ENCODE assay signal across 25 cellular contexts in genomic region chr2:222738312-222738711, GRCh38.
"Had no signal": no experiment of that assay in that cellular context is flagged by ENCODE, and none has a peak within 500 bp of the region (broad histone marks: within the 10 kb centered on the region; RNA-seq: fewer than 3 reads in every experiment).

No MANE protein-coding gene starts in this region.

- DNase-seq: islet precursor cell; left ventricle myocardium inferior; mesendoderm; naive B cell; natural killer cell; nephron progenitor cell; occipital lobe; retina; right cardiac atrium; spleen; stimulated activated CD4-positive, alpha-beta T cell treated with anti-CD3 and anti-CD28 coated beads, Interleukin-4, amount 100 ng/mL, for 24 hours; stimulated activated naive CD4-positive, alpha-beta T cell treated with Interleukin-2 at 50 U/mL for 16 hours; stimulated activated naive CD8-positive, alpha-beta T cell treated with anti-CD3 and anti-CD28 coated beads, Interleukin-15, amount 100 ng/mL, for 72 hours; substantia nigra; uterus had no signal

- H3K27ac ChIP-seq: left ventricle myocardium inferior, neural progenitor cell, neutrophil, parathyroid adenoma, spleen, tibial nerve, uterus had no signal

- H3K4me1 ChIP-seq: parathyroid adenoma, uterus had no signal

- H3K9me3 Mint-ChIP-seq: naive B cell; natural killer cell; neural progenitor cell; stimulated activated memory B cell treated with anti-CD40 and anti-IgM and Interleukin-4, amounts not matched to agents 10 μg/mL and 1 μg/mL and 100 μg/mL, for 72 hours; stimulated activated naive CD8-positive, alpha-beta T cell treated with anti-CD3 and anti-CD28 coated beads, Interleukin-15, amount 100 ng/mL, for 72 hours had no signal

- H3K9ac ChIP-seq: neural progenitor cell, parathyroid adenoma had no signal

- H3K27ac Mint-ChIP-seq: mesothelial cell of epicardium; naive B cell; natural killer cell; nephron progenitor cell; neural progenitor cell; stimulated activated memory B cell treated with anti-CD40 and anti-IgM and Interleukin-4, amounts not matched to agents 10 μg/mL and 1 μg/mL and 100 μg/mL, for 72 hours; stimulated activated naive CD8-positive, alpha-beta T cell treated with anti-CD3 and anti-CD28 coated beads, Interleukin-15, amount 100 ng/mL, for 72 hours; type B pancreatic cell had no signal

- H3K27me3 ChIP-seq: tibial nerve, uterus had no signal

- H3K9me3 ChIP-seq: left ventricle myocardium inferior, neutrophil, spleen, tibial nerve, uterus had no signal

- H3K4me3 ChIP-seq: left ventricle myocardium inferior, lung, neural progenitor cell, spleen, tibial nerve, uterus had no signal

- H3K4me3 Mint-ChIP-seq: mesothelial cell of epicardium; naive B cell; natural killer cell; nephron progenitor cell; neural progenitor cell; stimulated activated memory B cell treated with anti-CD40 and anti-IgM and Interleukin-4, amounts not matched to agents 10 μg/mL and 1 μg/mL and 100 μg/mL, for 72 hours; stimulated activated naive CD8-positive, alpha-beta T cell treated with anti-CD3 and anti-CD28 coated beads, Interleukin-15, amount 100 ng/mL, for 72 hours; type B pancreatic cell had no signal

- ATAC-seq: natural killer cell; right cardiac atrium; sciatic nerve; stimulated activated memory B cell treated with anti-CD40 and anti-IgM and Interleukin-4, amounts not matched to agents 10 μg/mL and 1 μg/mL and 100 μg/mL, for 72 hours; stimulated activated naive CD8-positive, alpha-beta T cell treated with anti-CD3 and anti-CD28 coated beads, Interleukin-15, amount 100 ng/mL, for 72 hours had no signal

- H3K36me3 Mint-ChIP-seq: mesothelial cell of epicardium; naive B cell; natural killer cell; neural progenitor cell; stimulated activated memory B cell treated with anti-CD40 and anti-IgM and Interleukin-4, amounts not matched to agents 10 μg/mL and 1 μg/mL and 100 μg/mL, for 72 hours; type B pancreatic cell had no signal

- H3K36me3 ChIP-seq: left ventricle myocardium inferior, neural progenitor cell, neutrophil, spleen, tibial nerve, uterus had no signal

- FAIRE-seq: small intestine had no signal
